ENCODE assay signal across 6 cellular contexts in genomic region chr2:124626993-124627392, GRCh38.
"Had no signal": no experiment of that assay in that cellular context is flagged by ENCODE, and none has a peak within 500 bp of the region (broad histone marks: within the 10 kb centered on the region; RNA-seq: fewer than 3 reads in every experiment).

No MANE protein-coding gene starts in this region.

- H3K4me3 ChIP-seq: GM23338, HAP-1, K562 had no signal

- H3K27ac Mint-ChIP-seq: GM23338, HFFc6 had no signal

- H3K4me1 ChIP-seq: HAP-1 had no signal

- H3K9me3 ChIP-seq: HAP-1 had no signal

- H3K36me3 ChIP-seq: HAP-1 had no signal

- H3K4me3 Mint-ChIP-seq: GM23338, HFFc6 had no signal

- H3K4me1 Mint-ChIP-seq: GM23338 had no signal

- DNase-seq: H7, HFFc6, IMR-90 had no signal
